14 cellular contexts compared by ENCODE assay signal in genomic region chr2:149611100-149611820, GRCh38. TPM values are rescaled to one million over a fixed set of nuclear protein-coding genes. Genes with fewer than 3 reads are reported as not detected.
DNase-seq lines count a peak whose midpoint lies in the region; ATAC-seq, FAIRE-seq and TF ChIP-seq lines count a peak whose summit lies in the region.
"Had no signal": no experiment of that assay in that cellular context is flagged by ENCODE, and none has a peak within 500 bp of the region (broad histone marks: within the 10 kb centered on the region; RNA-seq: fewer than 3 reads in every experiment).

No MANE protein-coding gene starts in this region.

- H3K27me3 ChIP-seq in brain microvascular endothelial cell (replicated peaks): no peaks in the 10 kb centered on the region
- H3K27me3 ChIP-seq: testis had no signal

- H3K9me3 Mint-ChIP-seq in mesothelial cell of epicardium: peaks cover 25% of the 10 kb centered on the region
- H3K9me3 Mint-ChIP-seq in activated T-cell treated with anti-CD3 and anti-CD28 coated beads, Interleukin-2, amount 50 U/mL, for 24 hours: no peaks in the 10 kb centered on the region
- H3K9me3 Mint-ChIP-seq: effector memory CD8-positive, alpha-beta T cell had no signal

- no peak overlapping the region for H3K4me3 ChIP-seq in brain microvascular endothelial cell (ENCODE audit: low read depth, low read length)
- H3K4me3 ChIP-seq: testis had no signal

- H3K27ac ChIP-seq in brain microvascular endothelial cell: no peak overlapping the region
- H3K27ac ChIP-seq: testis had no signal

- ATAC-seq in GM21381 (IDR thresholded peaks at IDR 0.05; ENCODE audit: unreplicated experiment): no peak
- ATAC-seq: effector memory CD8-positive, alpha-beta T cell had no signal

- DNase-seq in DMS 273 (lab: John Stamatoyannopoulos, UW; ENCODE audit: unreplicated experiment) (peak; percentile 94), NCI-H1694 treated with DMSO at 0.1 percent for 48 hours (lab: John Stamatoyannopoulos, UW) (peak; percentile 84), brain microvascular endothelial cell (no peak), mesothelial cell of epicardium (ENCODE audit: low spot score in 2 of 2, unreplicated experiment in 2 of 2) (no peak), frontal cortex (ENCODE audit: low spot score in 2 of 2) (no peak), GOT3 (lab: John Stamatoyannopoulos, UW) (no peak)
- no peak for DNase-seq in activated T-cell treated with anti-CD3 and anti-CD28 coated beads, Interleukin-2, amount 50 U/mL, for 24 hours
- DNase-seq: activated CD4-positive, alpha-beta T cell treated with anti-CD3 and anti-CD28 coated beads for 48 hours; activated naive CD4-positive, alpha-beta T cell treated with anti-CD3 and anti-CD28 coated beads, Interleukin-2, amount 50 U/mL, for 16 hours; effector memory CD8-positive, alpha-beta T cell; SHP77 treated with DMSO at 0.1 percent for 48 hours; testis had no signal

- FAIRE-seq in frontal cortex (lab: Jason Lieb, UNC): no peak
- FAIRE-seq: islet of Langerhans had no signal

- TF ChIP-seq CTCF in brain microvascular endothelial cell (IDR thresholded peaks at IDR 0.05; ENCODE audit: low read depth, low read length, missing control alignments) (peak; percentile 47), mesothelial cell of epicardium (IDR thresholded peaks at IDR 0.05; ENCODE audit: unreplicated experiment) (no peak)

- H3K27ac Mint-ChIP-seq in mesothelial cell of epicardium: peak overlapping the region; percentile 92
- no peak overlapping the region for H3K27ac Mint-ChIP-seq in activated T-cell treated with anti-CD3 and anti-CD28 coated beads, Interleukin-2, amount 50 U/mL, for 24 hours
- H3K27ac Mint-ChIP-seq: effector memory CD8-positive, alpha-beta T cell had no signal

- H3K27me3 Mint-ChIP-seq in mesothelial cell of epicardium (ENCODE audit: low read depth): no peaks in the 10 kb centered on the region
- peaks cover 9% of the 10 kb centered on the region for H3K27me3 Mint-ChIP-seq in activated T-cell treated with anti-CD3 and anti-CD28 coated beads, Interleukin-2, amount 50 U/mL, for 24 hours

- peaks cover 9% of the 10 kb centered on the region for H3K36me3 Mint-ChIP-seq in mesothelial cell of epicardium
- no peaks in the 10 kb centered on the region for H3K36me3 Mint-ChIP-seq in activated T-cell treated with anti-CD3 and anti-CD28 coated beads, Interleukin-2, amount 50 U/mL, for 24 hours (ENCODE audit: low read depth)

- H3K4me3 Mint-ChIP-seq in mesothelial cell of epicardium: no peak overlapping the region
- no peak overlapping the region for H3K4me3 Mint-ChIP-seq in activated T-cell treated with anti-CD3 and anti-CD28 coated beads, Interleukin-2, amount 50 U/mL, for 24 hours
- H3K4me3 Mint-ChIP-seq: effector memory CD8-positive, alpha-beta T cell had no signal

- peaks cover 45% of the 10 kb centered on the region for H3K4me1 Mint-ChIP-seq in mesothelial cell of epicardium
- no peaks in the 10 kb centered on the region for H3K4me1 Mint-ChIP-seq in activated T-cell treated with anti-CD3 and anti-CD28 coated beads, Interleukin-2, amount 50 U/mL, for 24 hours (ENCODE audit: low read depth)

- H3K36me3 ChIP-seq in brain microvascular endothelial cell (replicated peaks): no peaks in the 10 kb centered on the region

- in situ Hi-C loops in brain microvascular endothelial cell (cut with HindIII; ENCODE audit: low pct_ligation_motif_present, low sequenced_read_pairs): loop anchor here (25.0 kb wide), 1 partner anchor 1626 kb away; no protein-coding TSS in a partner anchor

RNA-seq across cellular contexts. Expression of gene MMADHC, which starts 23.7 kb away (rescaled TPM):
- 92.8 to 99.6 TPM (median 99.5 TPM) in 3 replicates for total RNA-seq in mesothelial cell of epicardium
- total RNA-seq in frontal cortex: 147 TPM

Comparison
In these comparisons a context has a peak if more than half of its experiments do, and no peak if none do; other contexts are left out.
1. DNase-seq: peak in DMS 273 (single experiment) and NCI-H1694 treated with DMSO at 0.1 percent for 48 hours (single experiment); none in brain microvascular endothelial cell (single experiment), mesothelial cell of epicardium (0 of 2), frontal cortex (0 of 2), GOT3 (single experiment) and activated T-cell treated with anti-CD3 and anti-CD28 coated beads, Interleukin-2, amount 50 U/mL, for 24 hours (single experiment).